Comparison of ENCODE assay signal across 1 cellular context in genomic region chr6:107488174-107488874, GRCh38.
TF ChIP-seq lines count a peak whose summit lies in the region.

No MANE protein-coding gene starts in this region.

TF ChIP-seq in GM12878, 131 proteins besides CTCF, POLR2A, EP300 and RAD21:
- 0 out of 2 replicates have a peak, but pooled peaks have one; percentile 50 for TF ChIP-seq EZH2 (IDR thresholded peaks at IDR 0.05; ENCODE audit: borderline replicate concordance, control insufficient read depth, low read depth, low read length)
- no peak for TF ChIP-seq E2F8 (IDR thresholded peaks at IDR 0.05; ENCODE audit: low read depth, partially characterized antibody)
- TF ChIP-seq RUNX3 (IDR thresholded peaks at IDR 0.05; ENCODE audit: low read length), result no peak
- TF ChIP-seq NR2C2 (IDR thresholded peaks at IDR 0.05; ENCODE audit: borderline replicate concordance, control insufficient read depth, insufficient read length, low read depth), result no peak
TF ChIP-seq in GM12878: peak in this region for 1.
